ENCODE assay signal across 1 cellular context in genomic region chr3:143975549-143976152, GRCh38.
TF ChIP-seq lines count a peak whose summit lies in the region.

No MANE protein-coding gene starts in this region.

TF ChIP-seq in GM23338, 12 proteins besides CTCF, POLR2A, EP300 and RAD21 (continued from another document):
- TF ChIP-seq, protein P1, sequence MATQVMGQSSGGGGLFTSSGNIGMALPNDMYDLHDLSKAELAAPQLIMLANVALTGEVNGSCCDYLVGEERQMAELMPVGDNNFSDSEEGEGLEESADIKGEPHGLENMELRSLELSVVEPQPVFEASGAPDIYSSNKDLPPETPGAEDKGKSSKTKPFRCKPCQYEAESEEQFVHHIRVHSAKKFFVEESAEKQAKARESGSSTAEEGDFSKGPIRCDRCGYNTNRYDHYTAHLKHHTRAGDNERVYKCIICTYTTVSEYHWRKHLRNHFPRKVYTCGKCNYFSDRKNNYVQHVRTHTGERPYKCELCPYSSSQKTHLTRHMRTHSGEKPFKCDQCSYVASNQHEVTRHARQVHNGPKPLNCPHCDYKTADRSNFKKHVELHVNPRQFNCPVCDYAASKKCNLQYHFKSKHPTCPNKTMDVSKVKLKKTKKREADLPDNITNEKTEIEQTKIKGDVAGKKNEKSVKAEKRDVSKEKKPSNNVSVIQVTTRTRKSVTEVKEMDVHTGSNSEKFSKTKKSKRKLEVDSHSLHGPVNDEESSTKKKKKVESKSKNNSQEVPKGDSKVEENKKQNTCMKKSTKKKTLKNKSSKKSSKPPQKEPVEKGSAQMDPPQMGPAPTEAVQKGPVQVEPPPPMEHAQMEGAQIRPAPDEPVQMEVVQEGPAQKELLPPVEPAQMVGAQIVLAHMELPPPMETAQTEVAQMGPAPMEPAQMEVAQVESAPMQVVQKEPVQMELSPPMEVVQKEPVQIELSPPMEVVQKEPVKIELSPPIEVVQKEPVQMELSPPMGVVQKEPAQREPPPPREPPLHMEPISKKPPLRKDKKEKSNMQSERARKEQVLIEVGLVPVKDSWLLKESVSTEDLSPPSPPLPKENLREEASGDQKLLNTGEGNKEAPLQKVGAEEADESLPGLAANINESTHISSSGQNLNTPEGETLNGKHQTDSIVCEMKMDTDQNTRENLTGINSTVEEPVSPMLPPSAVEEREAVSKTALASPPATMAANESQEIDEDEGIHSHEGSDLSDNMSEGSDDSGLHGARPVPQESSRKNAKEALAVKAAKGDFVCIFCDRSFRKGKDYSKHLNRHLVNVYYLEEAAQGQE (IDR thresholded peaks at IDR 0.05; ENCODE audit: unreplicated experiment) = no peak
